8 cellular contexts compared by ENCODE assay signal in the genomic region with DNA sequence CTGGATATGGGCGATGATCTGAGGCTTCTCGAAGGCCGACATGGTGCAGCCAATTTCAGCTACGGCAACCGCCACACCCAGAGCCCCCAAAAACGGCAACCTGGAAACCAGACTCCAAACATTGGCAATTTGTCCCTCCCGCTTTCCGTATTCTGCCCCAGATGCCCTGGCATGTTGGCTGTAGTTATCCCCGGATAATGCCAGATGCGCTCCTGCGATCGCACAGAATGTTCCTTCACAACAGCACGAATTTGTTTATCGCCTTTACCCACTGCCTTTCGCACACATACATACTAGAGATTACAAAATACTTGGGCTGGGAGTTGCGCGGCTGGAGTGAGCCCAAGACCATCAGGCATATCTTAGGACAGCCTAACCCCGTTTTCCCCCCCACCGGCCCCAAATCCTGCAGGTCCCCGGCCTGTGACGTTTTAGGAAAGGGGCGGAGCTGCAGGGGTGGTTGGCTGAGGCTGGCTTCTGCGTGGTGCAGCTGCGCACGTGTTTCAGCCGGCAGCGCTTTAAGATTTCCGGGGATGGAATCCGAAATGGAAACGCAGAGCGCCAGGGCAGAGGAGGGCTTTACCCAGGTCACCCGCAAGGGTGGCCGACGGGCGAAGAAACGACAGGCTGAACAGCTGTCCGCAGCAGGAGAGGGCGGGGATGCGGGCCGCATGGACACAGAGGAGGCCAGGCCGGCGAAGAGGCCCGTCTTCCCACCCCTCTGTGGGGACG. TPM values are rescaled to one million over a fixed set of nuclear protein-coding genes. Genes with fewer than 3 reads are reported as not detected.
A peak's percentile ranks its signal among the peaks of the same experiment; 100 is the strongest.
DNase-seq lines count a peak whose midpoint lies in the region; ATAC-seq, FAIRE-seq and TF ChIP-seq lines count a peak whose summit lies in the region.

TSS of gene PNO1 (plus strand) at position 487 of the 732 bp plus-strand sequence. CDS start at position 534, 47 bp downstream.

- peaks cover 45% of the 10 kb centered on the region for H3K4me1 Mint-ChIP-seq in activated naive CD8-positive, alpha-beta T cell treated with anti-CD3 and anti-CD28 coated beads, Interleukin-2, amount 50 U/mL, for 24 hours

- H3K4me3 ChIP-seq in GM12865 (ENCODE audit: low read depth, low read length) (peak within 1 kb of the TSS; percentile 94), pancreas (peak within 1 kb of the TSS; percentile 77 to 93 (median 82)), tibial artery (peak within 1 kb of the TSS; percentile 82 to 96)

- H3K27me3 Mint-ChIP-seq in activated naive CD8-positive, alpha-beta T cell treated with anti-CD3 and anti-CD28 coated beads, Interleukin-2, amount 50 U/mL, for 24 hours: no peaks in the 10 kb centered on the region

- FAIRE-seq in pancreas (lab: Jason Lieb, UNC): peak; percentile 43

- no peaks in the 10 kb centered on the region for H3K27me3 ChIP-seq in pancreas
- H3K27me3 ChIP-seq in tibial artery: no peaks in the 10 kb centered on the region

- H3K36me3 ChIP-seq in pancreas (peaks cover 0 to 10% (median 0%) of the 10 kb centered on the region in 3 donors), tibial artery (peaks cover 8 to 22% (median 15%) of the 10 kb centered on the region in 3 donors)

- intact Hi-C loops in Right ventricle myocardium superior (cut with DNase I): no loop called here
- intact Hi-C loops in pancreas (cut with DNase I): no loop called here
- intact Hi-C loops in tibial artery (cut with DNase I; ENCODE audit: low total_unique reads): no loop called here

- peak within 1 kb of the TSS; percentile 99 for H3K27ac Mint-ChIP-seq in activated naive CD8-positive, alpha-beta T cell treated with anti-CD3 and anti-CD28 coated beads, Interleukin-2, amount 50 U/mL, for 24 hours

- peak; percentile 97 for DNase-seq in GM12865 (ENCODE audit: low read depth)
- peak; percentile 94 for DNase-seq in NCI-H1417 treated with DMSO at 0.1 percent for 48 hours (lab: John Stamatoyannopoulos, UW)
- peak; percentile 92 for DNase-seq in SW480 (ENCODE audit: low spot score)
- peak; percentile 96 for DNase-seq in activated naive CD8-positive, alpha-beta T cell treated with anti-CD3 and anti-CD28 coated beads, Interleukin-2, amount 50 U/mL, for 24 hours
- peak; percentile 96 for DNase-seq in Right ventricle myocardium superior
- DNase-seq in pancreas: peak; percentile 95 to 97 (median 96)
- peak; percentile 95 to 97 for DNase-seq in tibial artery

- H3K36me3 Mint-ChIP-seq in activated naive CD8-positive, alpha-beta T cell treated with anti-CD3 and anti-CD28 coated beads, Interleukin-2, amount 50 U/mL, for 24 hours (ENCODE audit: low read depth): peaks cover 40% of the 10 kb centered on the region

- peak within 1 kb of the TSS; percentile 91 to 97 (median 94) for H3K27ac ChIP-seq in pancreas
- peak within 1 kb of the TSS; percentile 76 to 79 for H3K27ac ChIP-seq in tibial artery

- TF ChIP-seq CTCF in GM12865 (IDR thresholded peaks at IDR 0.05; ENCODE audit: insufficient read depth, low read depth, low read length, missing control alignments) (peak; percentile 1), pancreas (IDR thresholded peaks at IDR 0.05) (no peak), tibial artery (IDR thresholded peaks at IDR 0.05) (no peak)

- 0% methylated on average over 44 of the region's 44 CpGs for WGBS in pancreas, 2 donors

- H3K4me1 ChIP-seq in pancreas: peaks cover 8 to 22% (median 19%) of the 10 kb centered on the region in 3 donors
- H3K4me1 ChIP-seq in tibial artery: peaks cover 0 to 34% (median 30%) of the 10 kb centered on the region in 4 donors

- ATAC-seq in HG02763 (IDR thresholded peaks at IDR 0.05; ENCODE audit: unreplicated experiment) (peak; percentile 87), Right ventricle myocardium superior (ENCODE audit: poor library complexity) (peak; percentile 99), pancreas (peak; percentile 98 to 99 (median 99))
- ATAC-seq in activated naive CD8-positive, alpha-beta T cell treated with anti-CD3 and anti-CD28 coated beads, Interleukin-2, amount 50 U/mL, for 24 hours: peak; percentile 91

- H3K9me3 ChIP-seq in pancreas: no peaks in the 10 kb centered on the region
- H3K9me3 ChIP-seq in tibial artery: no peaks in the 10 kb centered on the region

- H3K9me3 Mint-ChIP-seq in activated naive CD8-positive, alpha-beta T cell treated with anti-CD3 and anti-CD28 coated beads, Interleukin-2, amount 50 U/mL, for 24 hours: no peaks in the 10 kb centered on the region

- peak within 1 kb of the TSS; percentile 94 for H3K4me3 Mint-ChIP-seq in activated naive CD8-positive, alpha-beta T cell treated with anti-CD3 and anti-CD28 coated beads, Interleukin-2, amount 50 U/mL, for 24 hours

RNA-seq across cellular contexts. Expression of gene PNO1, which starts in this region (rescaled TPM):
- total RNA-seq in Right ventricle myocardium superior (6.7 TPM), pancreas (1 to 10 TPM; 3.6 to 8.2 (median 5.3) TPM)
- 1 to 10 TPM; 3.5 to 6.1 TPM for polyA plus RNA-seq in pancreas

Comparison
In these comparisons a context has a peak if more than half of its experiments do, and no peak if none do; other contexts are left out.
1. Peak in every context shown above with its lines: DNase-seq, ATAC-seq, H3K4me3 ChIP-seq and H3K27ac ChIP-seq.